Comparison of ENCODE assay signal across 15 cellular contexts in the genomic region with DNA sequence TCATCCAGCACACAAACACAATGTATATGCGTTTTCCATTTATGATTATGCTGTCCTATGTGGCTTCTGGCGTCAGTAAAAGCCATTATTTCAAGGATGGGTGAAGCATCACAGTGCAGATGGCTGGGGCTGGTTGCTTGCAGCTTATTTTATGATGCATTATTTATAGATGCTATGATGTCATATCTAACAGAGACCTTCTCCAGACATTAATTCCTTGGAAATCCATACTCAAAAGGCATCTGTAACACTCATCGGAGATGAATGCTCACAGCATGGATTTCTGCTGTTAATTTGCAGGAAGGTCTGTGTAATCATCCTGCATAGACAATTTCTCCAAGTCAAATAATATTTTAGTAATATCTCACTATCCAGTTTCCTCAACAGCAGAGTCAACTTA. TPM values are rescaled to one million over a fixed set of nuclear protein-coding genes. Genes with fewer than 3 reads are reported as not detected.
DNase-seq lines count a peak whose midpoint lies in the region; ATAC-seq and TF ChIP-seq lines count a peak whose summit lies in the region.
"Had no signal": no experiment of that assay in that cellular context is flagged by ENCODE, and none has a peak within 500 bp of the region (broad histone marks: within the 10 kb centered on the region; RNA-seq: fewer than 3 reads in every experiment).

No MANE protein-coding gene starts in this region.

- no peak overlapping the region for H3K18ac ChIP-seq in IMR-90 (ENCODE audit: low read depth, low read length)

- H4K5ac ChIP-seq in IMR-90 (ENCODE audit: low read depth, low read length), result no peak overlapping the region

- H3K4me3 ChIP-seq in IMR-90 (ENCODE audit: insufficient read depth, low read depth, low read length) (no peak overlapping the region), smooth muscle cell (no peak overlapping the region)

- peak; percentile 9 for ATAC-seq in IMR-90 (ENCODE audit: low read depth)
- ATAC-seq in central memory CD8-positive, alpha-beta T cell (replicated peaks; ENCODE audit: extremely low read depth, poor library complexity, severe bottlenecking), result no peak
- ATAC-seq: esophagus mucosa had no signal

- peaks cover 75% of the 10 kb centered on the region for H3K4me1 Mint-ChIP-seq in central memory CD8-positive, alpha-beta T cell
- peaks cover 22% of the 10 kb centered on the region for H3K4me1 Mint-ChIP-seq in chondrocyte (ENCODE audit: low read depth)

- no peaks in the 10 kb centered on the region for H3K27me3 Mint-ChIP-seq in central memory CD8-positive, alpha-beta T cell
- H3K27me3 Mint-ChIP-seq in chondrocyte (ENCODE audit: low read depth), result no peaks in the 10 kb centered on the region

- no peak overlapping the region for H3K56ac ChIP-seq in IMR-90 (ENCODE audit: extremely low read depth, insufficient read depth, low read length)

- no CpG with 5 or more reads among the region's 3 CpGs for WGBS in IMR-90 (ENCODE audit: extremely low coverage in 2 of 2, insufficient read length in 1 of 2), 2 experiments
- WGBS in smooth muscle cell (ENCODE audit: low lambda C conversion rate), result 67% methylated on average over 3 of the region's 3 CpGs

- peaks cover 16% of the 10 kb centered on the region for H3K9me1 ChIP-seq in IMR-90 (ENCODE audit: insufficient read depth, low read length)

- H3K27ac Mint-ChIP-seq in central memory CD8-positive, alpha-beta T cell (ENCODE audit: low read depth), result peak overlapping the region; percentile 22
- no peak overlapping the region for H3K27ac Mint-ChIP-seq in chondrocyte (ENCODE audit: unreplicated experiment)
- H3K27ac Mint-ChIP-seq: nephron progenitor cell had no signal

- no peak overlapping the region for H3K23ac ChIP-seq in IMR-90 (ENCODE audit: low read depth, low read length)

- CTCF ChIA-PET in IMR-90 (lab: Yijun Ruan, JAX), result no interaction called here

- peaks cover 31% of the 10 kb centered on the region for H3K4me1 ChIP-seq in IMR-90 (ENCODE audit: control insufficient read depth, insufficient read depth, low read length)
- H3K4me1 ChIP-seq in smooth muscle cell (ENCODE audit: low read depth), result no peaks in the 10 kb centered on the region

- intact Hi-C loops in IMR-90 (cut with micrococcal nuclease), result no loop called here

- H3K14ac ChIP-seq in IMR-90 (replicated peaks; ENCODE audit: low read depth, low read length), result no peak overlapping the region

- no peaks in the 10 kb centered on the region for H3F3A ChIP-seq in smooth muscle cell (ENCODE audit: low read depth)

- no peak overlapping the region for H2BK5ac ChIP-seq in IMR-90 (ENCODE audit: low read depth, low read length, poor library complexity, severe bottlenecking)

- no peak for TF ChIP-seq RAD21 in IMR-90 (IDR thresholded peaks at IDR 0.05; ENCODE audit: low read length)

- H3K9me3 Mint-ChIP-seq in central memory CD8-positive, alpha-beta T cell, result no peaks in the 10 kb centered on the region
- no peaks in the 10 kb centered on the region for H3K9me3 Mint-ChIP-seq in chondrocyte (ENCODE audit: low read depth)
- H3K9me3 Mint-ChIP-seq: nephron progenitor cell had no signal

- no peak overlapping the region for H2BK120ac ChIP-seq in IMR-90 (ENCODE audit: low read depth, low read length)

- no peak overlapping the region for H4K8ac ChIP-seq in IMR-90 (ENCODE audit: low read depth in 2 of 2, low read length in 2 of 2)

- TF ChIP-seq CTCF in IMR-90 (conservative IDR thresholded peaks at IDR 0.05; ENCODE audit: low read depth, low read length) (no peak), smooth muscle cell (IDR thresholded peaks at IDR 0.05; ENCODE audit: borderline replicate concordance, insufficient read depth, poor library complexity, severe bottlenecking) (no peak), GM13976 (IDR thresholded peaks at IDR 0.05; ENCODE audit: borderline replicate concordance, control extremely low read depth, extremely low read depth, insufficient read depth, missing control alignments) (no peak), chondrocyte (IDR thresholded peaks at IDR 0.05) (no peak)

- H2AFZ ChIP-seq in IMR-90 (replicated peaks; ENCODE audit: low read length, poor library complexity) (no peak overlapping the region), smooth muscle cell (ENCODE audit: low read depth) (no peak overlapping the region)

- H2AK5ac ChIP-seq in IMR-90 (ENCODE audit: low read depth, low read length), result no peak overlapping the region

- H2AK9ac ChIP-seq in IMR-90 (replicated peaks; ENCODE audit: low read depth, low read length, poor library complexity), result no peak overlapping the region

- peaks cover 34 to 84% of the 10 kb centered on the region in 2 experiments for H3K79me1 ChIP-seq in IMR-90 (ENCODE audit: low read depth in 1 of 2, low read length in 2 of 2)

- no peak overlapping the region for H2BK15ac ChIP-seq in IMR-90 (ENCODE audit: low read depth, low read length)

- no peaks in the 10 kb centered on the region for H3K9me3 ChIP-seq in IMR-90 (ENCODE audit: control insufficient read depth, insufficient read depth, low read length)
- H3K9me3 ChIP-seq in smooth muscle cell (replicated peaks; ENCODE audit: low read depth), result no peaks in the 10 kb centered on the region

- peaks cover 5% of the 10 kb centered on the region; the same call in 1 of the 2 replicates for H3K36me3 ChIP-seq in IMR-90 (ENCODE audit: control insufficient read depth, insufficient read depth, low read length)
- no peaks in the 10 kb centered on the region for H3K36me3 ChIP-seq in smooth muscle cell (ENCODE audit: low read depth)

- no peak for TF ChIP-seq POLR2A in IMR-90 (IDR thresholded peaks at IDR 0.05; ENCODE audit: low read depth, low read length)

- in situ Hi-C loops in IMR-90 (cut with MboI; ENCODE audit: low sequenced_read_pairs) (no loop called here), GM13976 (cut with MboI; ENCODE audit: low sequenced_read_pairs, unreplicated experiment) (no loop called here)

- POLR2A ChIA-PET in IMR-90 (lab: Charles Lee; ENCODE audit: unreplicated experiment), result no interaction called here

- peak; percentile 4 for DNase-seq in activated effector memory CD4-positive, alpha-beta T cell treated with anti-CD3 and anti-CD28 coated beads, Interleukin-2, amount 50 U/mL, for 16 hours
- DNase-seq in activated effector memory CD4-positive, alpha-beta T cell treated with Interleukin-2 at 50 U/mL for 16 hours, result no peak
- peak; percentile 78 for DNase-seq in IMR-90
- DNase-seq in central memory CD8-positive, alpha-beta T cell (ENCODE audit: low spot score in 2 of 2), result no peak
- DNase-seq in smooth muscle cell (lab: John Stamatoyannopoulos, UW; ENCODE audit: unreplicated experiment), result no peak
- no peak for DNase-seq in glomerular visceral epithelial cell (ENCODE audit: extremely low spot score)
- no peak for DNase-seq in GM13976 (ENCODE audit: low spot score)
- no peak for DNase-seq in chondrocyte (ENCODE audit: low spot score)
- DNase-seq: activated CD4-positive, CD25-positive, alpha-beta regulatory T cell treated with anti-CD3 and anti-CD28 coated beads, Interleukin-2, amount 50 U/mL, for 72 hours; islet precursor cell; NCI-H146; NCI-H226; nephron progenitor cell; stimulated activated CD4-positive, alpha-beta T cell treated with anti-CD3 and anti-CD28 coated beads, Interleukin-2, amount 100 ng/mL, for 24 hours had no signal

- H3K79me2 ChIP-seq in smooth muscle cell (ENCODE audit: low read depth), result peaks cover 84% of the 10 kb centered on the region

- H4K20me1 ChIP-seq in IMR-90 (ENCODE audit: insufficient read depth, low read length), result peaks cover 63% of the 10 kb centered on the region
- peaks cover 52% of the 10 kb centered on the region for H4K20me1 ChIP-seq in smooth muscle cell (ENCODE audit: low read depth)

- H3K27ac ChIP-seq in IMR-90 (ENCODE audit: insufficient read depth, low read length), result no peak overlapping the region
- H3K27ac ChIP-seq in smooth muscle cell (ENCODE audit: low read depth), result peak overlapping the region; percentile 70

- H3K36me3 Mint-ChIP-seq in central memory CD8-positive, alpha-beta T cell (ENCODE audit: insufficient read depth), result peaks cover 13% of the 10 kb centered on the region
- no peaks in the 10 kb centered on the region for H3K36me3 Mint-ChIP-seq in chondrocyte (ENCODE audit: low read depth)

- H2BK20ac ChIP-seq in IMR-90 (ENCODE audit: low read depth, low read length), result no peak overlapping the region

- H3K4me2 ChIP-seq in IMR-90 (ENCODE audit: low read depth, low read length), result no peak overlapping the region; the same call in 1 of the 2 replicates
- H3K4me2 ChIP-seq in smooth muscle cell, result peak overlapping the region; percentile 60

- no peak overlapping the region for H3K4me3 Mint-ChIP-seq in central memory CD8-positive, alpha-beta T cell
- no peak overlapping the region for H3K4me3 Mint-ChIP-seq in chondrocyte (ENCODE audit: unreplicated experiment)
- H3K4me3 Mint-ChIP-seq: nephron progenitor cell had no signal

- dilution Hi-C loops in IMR-90 (cut with HindIII; ENCODE audit: low sequenced_read_pairs, unreplicated experiment), result no loop called here

- H3K4ac ChIP-seq in IMR-90 (ENCODE audit: low read depth, low read length), result no peak overlapping the region

- no TSS peak for BruUV-seq in IMR-90 (replicated peaks; lab: Mats Ljungman, UMichigan)

- H3K27me3 ChIP-seq in IMR-90 (ENCODE audit: control insufficient read depth, insufficient read depth, low read length), result no peaks in the 10 kb centered on the region
- no peaks in the 10 kb centered on the region for H3K27me3 ChIP-seq in smooth muscle cell (ENCODE audit: low read depth)

- H3K9ac ChIP-seq in IMR-90 (ENCODE audit: low read depth, low read length) (no peak overlapping the region), smooth muscle cell (ENCODE audit: low read depth) (no peak overlapping the region)

- H4K91ac ChIP-seq in IMR-90 (ENCODE audit: insufficient read depth, low read depth, low read length), result no peak overlapping the region

TF ChIP-seq in IMR-90, 13 proteins besides CTCF, POLR2A, EP300 and RAD21 (continues in another document):
- TF ChIP-seq CEBPB (IDR thresholded peaks at IDR 0.05; ENCODE audit: low read depth, low read length) (no peak), CHD1 (IDR thresholded peaks at IDR 0.05; ENCODE audit: low read depth, low read length) (no peak), MXI1 (IDR thresholded peaks at IDR 0.05; ENCODE audit: borderline replicate concordance, low read depth, low read length) (no peak), NFE2L2 (IDR thresholded peaks at IDR 0.05; ENCODE audit: low read depth, low read length) (no peak)
- TF ChIP-seq, protein P1, sequence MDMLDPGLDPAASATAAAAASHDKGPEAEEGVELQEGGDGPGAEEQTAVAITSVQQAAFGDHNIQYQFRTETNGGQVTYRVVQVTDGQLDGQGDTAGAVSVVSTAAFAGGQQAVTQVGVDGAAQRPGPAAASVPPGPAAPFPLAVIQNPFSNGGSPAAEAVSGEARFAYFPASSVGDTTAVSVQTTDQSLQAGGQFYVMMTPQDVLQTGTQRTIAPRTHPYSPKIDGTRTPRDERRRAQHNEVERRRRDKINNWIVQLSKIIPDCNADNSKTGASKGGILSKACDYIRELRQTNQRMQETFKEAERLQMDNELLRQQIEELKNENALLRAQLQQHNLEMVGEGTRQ (IDR thresholded peaks at IDR 0.05; ENCODE audit: low read depth, low read length), result no peak

RNA-seq across cellular contexts. Expression of gene RGS10, which starts 7.2 kb away (rescaled TPM):
- total RNA-seq in IMR-90 (2012; rRNA removed) (35.3 and 55.5 TPM in 2 replicates), smooth muscle cell (72.5 and 81.1 TPM in 2 replicates), chondrocyte (17.8 to 19.7 TPM (median 19.0 TPM) in 3 replicates)
- polyA plus RNA-seq in IMR-90 (2012; rRNA removed) (77.0 and 89.7 TPM in 2 replicates), smooth muscle cell (31.6 and 40.2 TPM in 2 replicates)
- polyA plus RNA-seq in IMR-90 (2012; cell fraction: cytosol; rRNA removed), result 29.0 and 54.5 TPM in 2 replicates
- 9.4 and 39.2 TPM in 2 replicates for polyA plus RNA-seq in IMR-90 (2012; cell fraction: nucleus; rRNA removed; ENCODE audit: low replicate concordance)

Comparison
In these comparisons a context has a peak if more than half of its experiments do, and no peak if none do; other contexts are left out.
1. DNase-seq: peak in activated effector memory CD4-positive, alpha-beta T cell treated with anti-CD3 and anti-CD28 coated beads, Interleukin-2, amount 50 U/mL, for 16 hours (single experiment) and IMR-90 (single experiment); none in activated effector memory CD4-positive, alpha-beta T cell treated with Interleukin-2 at 50 U/mL for 16 hours (single experiment), central memory CD8-positive, alpha-beta T cell (0 of 2), smooth muscle cell (single experiment), glomerular visceral epithelial cell (single experiment), GM13976 (single experiment) and chondrocyte (single experiment).